ENCODE assay signal across 21 cellular contexts in the genomic region with DNA sequence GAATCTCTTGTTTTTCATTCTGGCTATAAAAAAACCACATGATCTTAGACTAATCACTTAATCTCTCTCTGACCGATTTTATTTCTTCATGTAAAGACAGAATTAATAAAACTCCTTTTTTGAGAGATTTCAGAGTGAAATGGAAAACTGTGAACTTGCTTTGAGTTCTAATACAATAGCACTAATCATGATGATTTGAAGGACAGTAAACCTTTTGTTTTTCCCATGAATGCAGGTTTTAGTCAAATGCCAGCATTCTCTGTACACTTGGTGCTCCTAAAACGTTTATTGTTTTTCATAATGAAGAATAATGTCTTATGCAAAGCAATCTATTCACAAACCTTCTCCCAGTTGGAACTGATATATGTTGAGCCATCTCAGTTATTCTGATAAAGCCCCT.
"Had no signal": no experiment of that assay in that cellular context is flagged by ENCODE, and none has a peak within 500 bp of the region (broad histone marks: within the 10 kb centered on the region; RNA-seq: fewer than 3 reads in every experiment).

No MANE protein-coding gene starts in this region.

- H3K27ac ChIP-seq: epithelial cell of prostate, esophagus muscularis mucosa, gastroesophageal sphincter, parathyroid adenoma, psoas muscle, spleen, thyroid gland, uterus had no signal

- DNase-seq: central memory CD4-positive, alpha-beta T cell; cortex of kidney; effector memory CD4-positive, alpha-beta T cell; immature natural killer cell; kidney; left colon; mammary epithelial cell; naive B cell; nephron progenitor cell; psoas muscle; spleen; stimulated activated CD4-positive, alpha-beta T cell treated with anti-CD3 and anti-CD28 coated beads, Interleukin-15, amount 100 ng/mL, for 24 hours; stimulated activated CD4-positive, alpha-beta T cell treated with anti-CD3 and anti-CD28 coated beads, Interleukin-1b, Interleukin-23, amount 100 ng/mL, for 48 hours; stimulated activated CD4-positive, alpha-beta T cell treated with anti-CD3 and anti-CD28 coated beads, Interleukin-4, amount 100 ng/mL, for 24 hours; stimulated activated naive CD8-positive, alpha-beta T cell treated with anti-CD3 and anti-CD28 coated beads, Interleukin-15, amount 100 ng/mL, for 72 hours; thyroid gland; uterus had no signal
